Comparison of ENCODE assay signal across 13 cellular contexts in the genomic region with DNA sequence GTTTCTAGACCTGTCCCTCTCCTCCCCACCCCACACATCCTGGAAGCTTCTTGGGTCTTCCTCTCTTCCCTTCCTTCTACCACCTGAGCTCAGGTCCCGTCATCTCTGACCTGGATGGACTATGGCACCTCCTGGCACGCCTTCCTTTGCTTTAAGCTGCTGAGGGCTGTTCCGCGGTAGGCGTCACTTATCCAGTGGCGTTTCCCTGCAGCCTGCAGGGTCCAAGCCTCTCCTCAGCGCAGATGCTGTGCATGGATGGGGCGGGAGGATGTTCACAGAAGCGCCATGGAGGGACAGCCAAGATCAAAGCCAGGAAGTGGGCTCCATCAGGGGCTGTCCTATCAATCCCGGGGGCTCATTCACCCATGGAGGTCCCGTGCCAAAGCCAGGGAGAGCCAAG. TPM values are rescaled to one million over a fixed set of nuclear protein-coding genes. Genes with fewer than 3 reads are reported as not detected.
A peak's percentile ranks its signal among the peaks of the same experiment; 100 is the strongest.
DNase-seq lines count a peak whose midpoint lies in the region; ATAC-seq and TF ChIP-seq lines count a peak whose summit lies in the region.
"Had no signal": no experiment of that assay in that cellular context is flagged by ENCODE, and none has a peak within 500 bp of the region (broad histone marks: within the 10 kb centered on the region; RNA-seq: fewer than 3 reads in every experiment).

No MANE protein-coding gene starts in this region.

- CTCF ChIA-PET in GM10248 (lab: Yijun Ruan, JAX), result interaction anchor here (0.6 to 3.9 kb wide), 15 partner anchors 8 to 177 kb away, joined by 3 to 31 read pairs (median 5); no protein-coding TSS in a partner anchor

- DNase-seq in GM10248 (ENCODE audit: extremely low spot score) (peak; percentile 13), H7 (peak; percentile 30), posterior vena cava (ENCODE audit: low spot score) (peak; percentile 45), dedifferentiated amniotic fluid mesenchymal stem cell (ENCODE audit: extremely low spot score) (no peak), caudate nucleus (lab: John Stamatoyannopoulos, UW) (no peak), DMS153 (lab: John Stamatoyannopoulos, UW) (no peak)
- DNase-seq: NCI-H1694 treated with DMSO at 0.1 percent for 48 hours, NCI-H526 treated with DMSO at 0.1 percent for 48 hours, SHP77 treated with DMSO at 0.1 percent for 48 hours had no signal

- H3K27me3 ChIP-seq in H7 (ENCODE audit: control insufficient read depth, insufficient read depth, low read length) (no peaks in the 10 kb centered on the region), iPS-15b (ENCODE audit: control insufficient read depth, insufficient read depth, low read length) (peaks cover 2% of the 10 kb centered on the region)
- H3K27me3 ChIP-seq: BLaER1 had no signal

- POLR2A ChIA-PET in GM10248 (lab: Yijun Ruan, JAX), result no interaction called here

- H3K27ac ChIP-seq in caudate nucleus (ENCODE audit: low read depth, low read length), result no peak overlapping the region
- H3K27ac ChIP-seq: BLaER1, SK-N-MC had no signal

- intact Hi-C loops in posterior vena cava (cut with DNase I), result loop anchor here (2.0 to 10.0 kb wide), 2 partner anchors 176 kb away; a partner anchor contains a TSS

- no peaks in the 10 kb centered on the region for H3K9me3 ChIP-seq in iPS-15b (ENCODE audit: control insufficient read depth, insufficient read depth, low read length)
- H3K9me3 ChIP-seq: BLaER1 had no signal

- no peak for TF ChIP-seq CTCF in GM10248 (IDR thresholded peaks at IDR 0.05; ENCODE audit: control extremely low read depth, extremely low read depth, low read depth, missing control alignments)

- H3K4me1 ChIP-seq in iPS-15b (ENCODE audit: control insufficient read depth, insufficient read depth, low read length), result no peaks in the 10 kb centered on the region

- H3K9ac ChIP-seq in iPS-15b (ENCODE audit: low read depth, low read length), result peak overlapping the region; percentile 5
- H3K9ac ChIP-seq: BLaER1 had no signal

- no peak for ATAC-seq in GM18867 (IDR thresholded peaks at IDR 0.05; ENCODE audit: unreplicated experiment)

- no peaks in the 10 kb centered on the region for H3K36me3 ChIP-seq in H7 (replicated peaks; ENCODE audit: control insufficient read depth, insufficient read depth, low read length)
- H3K36me3 ChIP-seq in iPS-15b (ENCODE audit: control insufficient read depth, insufficient read depth, low read length), result no peaks in the 10 kb centered on the region
- H3K36me3 ChIP-seq: BLaER1 had no signal

- H3K4me3 ChIP-seq in H7 (ENCODE audit: insufficient read depth, low read depth, low read length) (no peak overlapping the region), iPS-15b (ENCODE audit: low read depth, low read length) (no peak overlapping the region)
- H3K4me3 ChIP-seq: BLaER1, SK-N-MC had no signal

RNA-seq across cellular contexts. Expression of a gene that starts 23.8 kb away (rescaled TPM):
- 11.2 and 17.4 TPM in 2 replicates for total RNA-seq in H7 (2014; rRNA removed; shearing (Covaris generic))
- total RNA-seq in posterior vena cava, result 10 to 100 TPM; 19.9 to 22.6 TPM

Comparison
In these comparisons a context has a peak if more than half of its experiments do, and no peak if none do; other contexts are left out.
1. DNase-seq: peak in GM10248 (single experiment), H7 (single experiment) and posterior vena cava (single experiment); none in dedifferentiated amniotic fluid mesenchymal stem cell (single experiment), caudate nucleus (0 of 61) and DMS153 (single experiment).